ENCODE assay signal across 16 cellular contexts in genomic region chrX:9638871-9639270, GRCh38.
DNase-seq lines count a peak whose midpoint lies in the region; ATAC-seq, FAIRE-seq and TF ChIP-seq lines count a peak whose summit lies in the region.
"Had no signal": no experiment of that assay in that cellular context is flagged by ENCODE, and none has a peak within 500 bp of the region (broad histone marks: within the 10 kb centered on the region; RNA-seq: fewer than 3 reads in every experiment).

No MANE protein-coding gene starts in this region.

- no peak overlapping the region for H3K4me3 ChIP-seq in gastrocnemius medialis

- H3K27me3 Mint-ChIP-seq in natural killer cell (ENCODE audit: low read depth in 2 of 2), result no peaks in the 10 kb centered on the region
- H3K27me3 Mint-ChIP-seq in activated CD8-positive, alpha-beta T cell treated with anti-CD3 and anti-CD28 coated beads, Interleukin-2, amount 10 ng/mL, durations not matched to agents 7 days and 5 days (ENCODE audit: low read depth), result no peaks in the 10 kb centered on the region
- H3K27me3 Mint-ChIP-seq: CD4-positive, CD25-positive, alpha-beta regulatory T cell had no signal

- ATAC-seq in GM18861 (IDR thresholded peaks at IDR 0.05; ENCODE audit: unreplicated experiment), result peak; percentile 46
- ATAC-seq in natural killer cell, result no peak
- ATAC-seq in activated CD8-positive, alpha-beta T cell treated with anti-CD3 and anti-CD28 coated beads, Interleukin-2, amount 10 ng/mL, durations not matched to agents 7 days and 5 days, result no peak
- ATAC-seq in GM21423 (IDR thresholded peaks at IDR 0.05; ENCODE audit: unreplicated experiment), result no peak
- no peak for ATAC-seq in gastrocnemius medialis

- CTCF ChIA-PET in activated CD8-positive, alpha-beta T cell treated with anti-CD3 and anti-CD28 coated beads, Interleukin-2, amount 10 ng/mL, durations not matched to agents 7 days and 5 days (lab: Charles Lee), result no interaction called here

- in situ Hi-C loops in gastrocnemius medialis (cut with MboI; ENCODE audit: low sequenced_read_pairs in 4 of 4), result no loop called here

- H3K9me3 Mint-ChIP-seq in natural killer cell, result no peaks in the 10 kb centered on the region
- H3K9me3 Mint-ChIP-seq in activated CD8-positive, alpha-beta T cell treated with anti-CD3 and anti-CD28 coated beads, Interleukin-2, amount 10 ng/mL, durations not matched to agents 7 days and 5 days (ENCODE audit: insufficient read depth), result no peaks in the 10 kb centered on the region
- H3K9me3 Mint-ChIP-seq: CD4-positive, CD25-positive, alpha-beta regulatory T cell; HFFc6 had no signal

- H3K27me3 ChIP-seq in gastrocnemius medialis, result no peaks in the 10 kb centered on the region

- H3K4me1 ChIP-seq in gastrocnemius medialis, result no peaks in the 10 kb centered on the region

- no peak for DNase-seq in GM12892 (ENCODE audit: insufficient read length)
- DNase-seq in natural killer cell, result no peak
- DNase-seq in activated CD8-positive, alpha-beta T cell treated with anti-CD3 and anti-CD28 coated beads, Interleukin-2, amount 10 ng/mL, durations not matched to agents 7 days and 5 days, result no peak
- DNase-seq in gastrocnemius medialis, result no peak
- DNase-seq: CD4-positive, CD25-positive, alpha-beta regulatory T cell; DMS79; H9; HFFc6; MM.1S; NCI-H1048; NCI-H2029 treated with DMSO at 0.1 percent for 48 hours; NCI-H526; Right ventricle myocardium superior had no signal

- H3K36me3 ChIP-seq in gastrocnemius medialis, result no peaks in the 10 kb centered on the region

- intact Hi-C loops in natural killer cell (cut with micrococcal nuclease) (no loop called here), gastrocnemius medialis (cut with DNase I; ENCODE audit: low total_unique reads) (no loop called here)

- FAIRE-seq in GM12892 (lab: Jason Lieb, UNC), result peak; percentile 70

- H3K4me1 Mint-ChIP-seq in natural killer cell, result peaks cover 13 to 27% of the 10 kb centered on the region in 2 donors
- H3K4me1 Mint-ChIP-seq in activated CD8-positive, alpha-beta T cell treated with anti-CD3 and anti-CD28 coated beads, Interleukin-2, amount 10 ng/mL, durations not matched to agents 7 days and 5 days (ENCODE audit: low read depth), result peaks cover 32% of the 10 kb centered on the region

- no peak for TF ChIP-seq CTCF in VCaP (conservative IDR thresholded peaks at IDR 0.05)
- no peak for TF ChIP-seq CTCF in natural killer cell (IDR thresholded peaks at IDR 0.05)
- TF ChIP-seq CTCF in gastrocnemius medialis (IDR thresholded peaks at IDR 0.05 in 4 of 5, conservative IDR thresholded peaks at IDR 0.05 in 1 of 5), result no peak

- no peaks in the 10 kb centered on the region for H3K36me3 Mint-ChIP-seq in natural killer cell
- H3K36me3 Mint-ChIP-seq in activated CD8-positive, alpha-beta T cell treated with anti-CD3 and anti-CD28 coated beads, Interleukin-2, amount 10 ng/mL, durations not matched to agents 7 days and 5 days (ENCODE audit: low read depth), result peaks cover 4% of the 10 kb centered on the region
- H3K36me3 Mint-ChIP-seq: CD4-positive, CD25-positive, alpha-beta regulatory T cell had no signal

- H3K9me3 ChIP-seq in gastrocnemius medialis, result no peaks in the 10 kb centered on the region

- POLR2A ChIA-PET in activated CD8-positive, alpha-beta T cell treated with anti-CD3 and anti-CD28 coated beads, Interleukin-2, amount 10 ng/mL, durations not matched to agents 7 days and 5 days (lab: Charles Lee), result interaction anchor here (0.7 kb wide), 1 partner anchor 553 kb away, joined by 3 read pairs; no protein-coding TSS in a partner anchor

- H3K27ac ChIP-seq in VCaP (peak overlapping the region; percentile 13; the same call in 1 of the 2 replicates), gastrocnemius medialis (no peak overlapping the region)

- no peak overlapping the region for H3K4me3 Mint-ChIP-seq in natural killer cell
- no peak overlapping the region for H3K4me3 Mint-ChIP-seq in activated CD8-positive, alpha-beta T cell treated with anti-CD3 and anti-CD28 coated beads, Interleukin-2, amount 10 ng/mL, durations not matched to agents 7 days and 5 days
- H3K4me3 Mint-ChIP-seq: CD4-positive, CD25-positive, alpha-beta regulatory T cell; H9; HFFc6 had no signal

- TF ChIP-seq POLR2A in GM12892 (IDR thresholded peaks at IDR 0.05; ENCODE audit: low read depth, low read length) (no peak), gastrocnemius medialis (IDR thresholded peaks at IDR 0.05) (no peak)

- peak overlapping the region; percentile 15 to 38 for H3K27ac Mint-ChIP-seq in natural killer cell
- no peak overlapping the region for H3K27ac Mint-ChIP-seq in activated CD8-positive, alpha-beta T cell treated with anti-CD3 and anti-CD28 coated beads, Interleukin-2, amount 10 ng/mL, durations not matched to agents 7 days and 5 days
- H3K27ac Mint-ChIP-seq: CD4-positive, CD25-positive, alpha-beta regulatory T cell; H9; HFFc6 had no signal
